ENCODE assay signal across 35 cellular contexts in genomic region chr10:130048081-130048480, GRCh38.
"Had no signal": no experiment of that assay in that cellular context is flagged by ENCODE, and none has a peak within 500 bp of the region (broad histone marks: within the 10 kb centered on the region; RNA-seq: fewer than 3 reads in every experiment).

No MANE protein-coding gene starts in this region.

- H3K4me1 Mint-ChIP-seq: activated naive CD8-positive, alpha-beta T cell treated with anti-CD3 and anti-CD28 coated beads for 36 hours; activated T-helper 17 cell treated with anti-CD3 and anti-CD28 coated beads, Interleukin-2, amount 50 U/mL, for 72 hours had no signal

- ATAC-seq: activated CD8-positive, alpha-beta T cell treated with anti-CD3 and anti-CD28 coated beads for 36 hours; activated T-cell treated with anti-CD3 and anti-CD28 coated beads, Interleukin-2, amount 50 U/mL, for 72 hours; activated T-helper 17 cell treated with anti-CD3 and anti-CD28 coated beads, Interleukin-2, amount 50 U/mL, for 72 hours; PC-3; Right ventricle myocardium inferior had no signal

- H3K9me3 ChIP-seq: MG63, Peyer's patch had no signal

- H3K4me3 Mint-ChIP-seq: activated CD8-positive, alpha-beta T cell treated with anti-CD3 and anti-CD28 coated beads for 36 hours; activated naive CD8-positive, alpha-beta T cell treated with anti-CD3 and anti-CD28 coated beads for 36 hours; activated T-cell treated with anti-CD3 and anti-CD28 coated beads, Interleukin-2, amount 50 U/mL, for 72 hours; activated T-helper 17 cell treated with anti-CD3 and anti-CD28 coated beads, Interleukin-2, amount 50 U/mL, for 72 hours had no signal

- H3K9me3 Mint-ChIP-seq: activated CD8-positive, alpha-beta T cell treated with anti-CD3 and anti-CD28 coated beads for 36 hours; activated naive CD8-positive, alpha-beta T cell treated with anti-CD3 and anti-CD28 coated beads for 36 hours; activated T-cell treated with anti-CD3 and anti-CD28 coated beads, Interleukin-2, amount 50 U/mL, for 72 hours; activated T-helper 17 cell treated with anti-CD3 and anti-CD28 coated beads, Interleukin-2, amount 50 U/mL, for 72 hours had no signal

- DNase-seq: activated CD4-positive, alpha-beta T cell treated with anti-CD3 and anti-CD28 coated beads for 1 hour; activated CD4-positive, alpha-beta T cell treated with anti-CD3 and anti-CD28 coated beads for 48 hours; activated CD4-positive, alpha-beta T cell treated with anti-CD3 and anti-CD28 coated beads, Interleukin-2, amount 50 U/mL, for 4 hours; activated CD4-positive, CD25-positive, alpha-beta regulatory T cell; activated CD8-positive, alpha-beta T cell treated with anti-CD3 and anti-CD28 coated beads for 36 hours; activated effector memory CD4-positive, alpha-beta T cell treated with anti-CD3 and anti-CD28 coated beads, Interleukin-2, amount 50 U/mL, for 16 hours; activated naive CD4-positive, alpha-beta T cell; activated naive CD4-positive, alpha-beta T cell treated with anti-CD3 and anti-CD28 coated beads, Interleukin-2, amount 50 U/mL, for 16 hours; activated naive CD8-positive, alpha-beta T cell treated with anti-CD3 and anti-CD28 coated beads for 36 hours; activated T-cell treated with anti-CD3 and anti-CD28 coated beads, Interleukin-2, amount 50 U/mL, for 1 hour; activated T-cell treated with anti-CD3 and anti-CD28 coated beads, Interleukin-2, amount 50 U/mL, for 72 hours; amniotic stem cell; brain microvascular endothelial cell; central memory CD4-positive, alpha-beta T cell; Kasumi-1; KG1; MG63; NCI-H1048; NCI-H1105 treated with DMSO at 0.1 percent for 48 hours; NCI-H1436; NCI-H1694; NCI-H1930; NCI-H2081 treated with DMSO at 0.1 percent for 48 hours; NCI-H510A; NCI-H526; NCI-H748 treated with DMSO at 0.1 percent for 48 hours; NK-92 treated with Interleukin-12 subunit alpha and Interleukin-12 subunit beta, amount 100 ng/mL, for 24 hours; PC-3; Peyer's patch; SIG-M5; T1000; WERI-Rb-1 had no signal

- H3K27ac Mint-ChIP-seq: activated CD8-positive, alpha-beta T cell treated with anti-CD3 and anti-CD28 coated beads for 36 hours; activated naive CD8-positive, alpha-beta T cell treated with anti-CD3 and anti-CD28 coated beads for 36 hours; activated T-cell treated with anti-CD3 and anti-CD28 coated beads, Interleukin-2, amount 50 U/mL, for 72 hours; activated T-helper 17 cell treated with anti-CD3 and anti-CD28 coated beads, Interleukin-2, amount 50 U/mL, for 72 hours had no signal

- H3K27me3 ChIP-seq: brain microvascular endothelial cell, MG63, Peyer's patch had no signal

- H3K4me3 ChIP-seq: MG63, Peyer's patch had no signal

- H3K36me3 ChIP-seq: brain microvascular endothelial cell, MG63, Peyer's patch, WERI-Rb-1 had no signal

- H3K4me1 ChIP-seq: Peyer's patch had no signal

- H3K27me3 Mint-ChIP-seq: activated CD8-positive, alpha-beta T cell treated with anti-CD3 and anti-CD28 coated beads for 36 hours had no signal

- H3K27ac ChIP-seq: brain microvascular endothelial cell, Peyer's patch, RWPE1, WERI-Rb-1 had no signal

- H3K36me3 Mint-ChIP-seq: activated naive CD8-positive, alpha-beta T cell treated with anti-CD3 and anti-CD28 coated beads for 36 hours had no signal
